In the genomic region with DNA sequence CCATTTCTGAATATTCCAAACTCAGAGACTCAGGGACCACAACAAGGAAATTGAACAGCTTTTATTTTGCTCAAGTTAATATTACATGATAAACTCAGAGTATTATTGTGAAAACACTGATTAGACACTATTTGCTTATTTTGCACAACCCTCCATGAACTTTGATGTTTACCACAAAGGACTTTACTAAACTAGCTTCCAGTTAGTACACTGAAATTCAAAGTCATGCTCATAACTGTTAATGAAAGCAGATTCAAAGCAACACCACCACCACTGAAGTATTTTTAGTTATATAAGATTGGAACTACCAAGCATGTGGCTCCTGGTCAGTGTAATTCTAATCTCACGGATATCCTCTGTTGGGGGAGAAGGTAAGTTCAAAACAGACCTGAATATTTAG, we compare ENCODE assay signal across 16 cellular contexts. TPM values are rescaled to one million over a fixed set of nuclear protein-coding genes. Genes with fewer than 3 reads are reported as not detected.
"Had no signal": no experiment of that assay in that cellular context is flagged by ENCODE, and none has a peak within 500 bp of the region (broad histone marks: within the 10 kb centered on the region; RNA-seq: fewer than 3 reads in every experiment).

Gene CFHR2 (plus strand): TSS at position 171 of the 400 bp plus-strand sequence. CDS start 143 bp downstream, at position 314.

RNA-seq across cellular contexts. Expression of gene CFHR2, which starts in this region (rescaled TPM):
- total RNA-seq: activated B cell treated with CpG ODN at 0.5 μM for 24 hours; activated CD4-positive, alpha-beta memory T cell treated with anti-CD3 and anti-CD28 coated beads for 36 hours; activated CD8-positive, alpha-beta memory T cell treated with anti-CD3 and anti-CD28 coated beads for 36 hours; activated CD8-positive, alpha-beta T cell treated with anti-CD3 and anti-CD28 coated beads for 36 hours; activated naive CD4-positive, alpha-beta T cell treated with anti-CD3 and anti-CD28 coated beads for 36 hours; activated naive CD4-positive, alpha-beta T cell treated with anti-CD3 and anti-CD28 coated beads, Interleukin-2, amount 50 U/mL, for 72 hours; activated naive CD8-positive, alpha-beta T cell treated with anti-CD3 and anti-CD28 coated beads for 36 hours; activated T-cell treated with anti-CD3 and anti-CD28 coated beads, Interleukin-2, amount 50 U/mL, for 4 hours; activated T-cell treated with anti-CD3 and anti-CD28 coated beads, Interleukin-2, amount 50 U/mL, for 72 hours; activated T-helper 1 cell treated with anti-CD3 and anti-CD28 coated beads, Interleukin-12 subunit alpha, Interleukin-12 subunit beta, Interleukin-2, Interleukin-4 antibody, amounts not matched to agents 30 ng/mL and 10 ng/mL and 1 ng/mL, durations not matched to agents 14 hours and 24 hours and 36 hours; activated T-helper 17 cell treated with anti-CD3 and anti-CD28 coated beads, Interleukin-2, amount 50 U/mL, for 72 hours; aorta; astrocyte; body of pancreas; breast epithelium; cardiac septum had no signal
- polyA plus RNA-seq: aorta had no signal
